ENCODE assay signal across 24 cellular contexts in the genomic region with DNA sequence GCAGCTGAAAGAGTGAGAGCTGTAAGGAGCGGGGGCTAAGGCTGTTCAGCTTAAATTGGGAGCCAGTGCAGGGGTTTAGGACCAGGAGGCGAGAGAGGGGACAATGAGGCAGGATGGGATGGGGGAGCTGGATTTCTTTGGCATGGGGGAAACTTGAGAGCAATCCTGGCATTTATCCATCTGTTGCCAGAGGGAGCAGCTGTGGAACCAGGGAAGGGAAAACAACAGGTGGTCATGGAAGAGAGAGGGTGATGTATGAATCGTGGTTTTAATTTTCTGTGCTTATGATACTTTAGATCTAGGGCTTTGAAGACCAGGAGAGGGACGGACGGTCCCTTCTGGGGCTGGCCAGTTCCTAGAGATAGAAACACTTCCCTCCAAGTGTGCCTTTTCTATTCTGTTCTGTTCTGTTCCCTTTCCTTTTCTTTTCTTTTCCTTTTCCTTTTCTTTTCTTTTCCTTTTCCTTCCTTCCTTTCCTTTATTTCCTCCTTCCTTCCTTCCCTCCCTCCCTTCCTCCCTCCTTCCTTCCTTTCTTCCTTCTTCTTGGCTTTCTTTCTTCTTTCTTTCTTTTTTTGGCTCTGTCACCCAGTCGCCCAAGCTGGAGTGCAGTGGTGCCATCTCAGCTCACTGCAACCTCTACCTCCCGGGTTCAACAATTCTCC. TPM values are rescaled to one million over a fixed set of nuclear protein-coding genes. Genes with fewer than 3 reads are reported as not detected.
DNase-seq lines count a peak whose midpoint lies in the region; ATAC-seq and TF ChIP-seq lines count a peak whose summit lies in the region.
"Had no signal": no experiment of that assay in that cellular context is flagged by ENCODE, and none has a peak within 500 bp of the region (broad histone marks: within the 10 kb centered on the region; RNA-seq: fewer than 3 reads in every experiment).

No MANE protein-coding gene starts in this region.

- CTCF ChIA-PET in WTC11 (lab: Charles Lee), result interaction anchor here (0.5 to 1.3 kb wide), 4 partner anchors 24 to 117 kb away, joined by 3 to 6 read pairs (median 5); no protein-coding TSS in a partner anchor

- ATAC-seq in WTC11 (no peak), HG03469 (IDR thresholded peaks at IDR 0.05; ENCODE audit: unreplicated experiment) (no peak)
- ATAC-seq: activated naive CD4-positive, alpha-beta T cell treated with anti-CD3 and anti-CD28 coated beads, Interleukin-2, amount 50 U/mL, for 72 hours; activated T-cell treated with anti-CD3 and anti-CD28 coated beads, Interleukin-2, amount 50 U/mL, for 72 hours; PC-3 had no signal

- H3K27ac Mint-ChIP-seq in WTC11, result no peak overlapping the region
- H3K27ac Mint-ChIP-seq: activated B cell treated with CpG ODN at 0.5 μM for 24 hours; activated T-cell treated with anti-CD3 and anti-CD28 coated beads, Interleukin-2, amount 50 U/mL, for 72 hours; endodermal cell had no signal

- H3K9me3 Mint-ChIP-seq in WTC11, result peaks cover 4% of the 10 kb centered on the region; the same call in 1 of the 2 replicates
- H3K9me3 Mint-ChIP-seq: activated B cell treated with CpG ODN at 0.5 μM for 24 hours; activated naive CD4-positive, alpha-beta T cell treated with anti-CD3 and anti-CD28 coated beads, Interleukin-2, amount 50 U/mL, for 72 hours; activated T-cell treated with anti-CD3 and anti-CD28 coated beads, Interleukin-2, amount 50 U/mL, for 72 hours; endodermal cell had no signal

- H3K36me3 Mint-ChIP-seq in WTC11, result no peaks in the 10 kb centered on the region
- H3K36me3 Mint-ChIP-seq: activated naive CD4-positive, alpha-beta T cell treated with anti-CD3 and anti-CD28 coated beads, Interleukin-2, amount 50 U/mL, for 72 hours had no signal

- no peak for TF ChIP-seq CTCF in WTC11 (IDR thresholded peaks at IDR 0.05)

- H3K27me3 Mint-ChIP-seq in WTC11 (ENCODE audit: low read depth), result peaks cover 13% of the 10 kb centered on the region

- POLR2A ChIA-PET in WTC11 (lab: Charles Lee), result interaction anchor here (0.6 kb wide), 1 partner anchor 261 kb away, joined by 4 read pairs; no protein-coding TSS in a partner anchor

- peaks cover 12% of the 10 kb centered on the region for H3K4me1 Mint-ChIP-seq in WTC11
- H3K4me1 Mint-ChIP-seq: activated B cell treated with CpG ODN at 0.5 μM for 24 hours had no signal

- peak; percentile 48 for DNase-seq in COLO668 (lab: John Stamatoyannopoulos, UW; ENCODE audit: unreplicated experiment)
- peak; percentile 78 for DNase-seq in NCI-H1092 (lab: John Stamatoyannopoulos, UW)
- peak; percentile 89 for DNase-seq in NCI-H2171 (lab: John Stamatoyannopoulos, UW)
- no peak for DNase-seq in WTC11 (ENCODE audit: low spot score)
- no peak for DNase-seq in hypothalamus (lab: John Stamatoyannopoulos, UW)
- DNase-seq in amniotic stem cell (lab: John Stamatoyannopoulos, UW), result no peak
- DNase-seq in HPDE6-E6E7 (ENCODE audit: extremely low spot score), result no peak
- DNase-seq: ACHN; activated B cell treated with CpG ODN at 0.5 μM for 24 hours; activated T-cell treated with anti-CD3 and anti-CD28 coated beads, Interleukin-2, amount 50 U/mL, for 72 hours; C1 segment of cervical spinal cord; endodermal cell; head of caudate nucleus; KBM-7; NCI-H526 treated with DMSO at 0.1 percent for 48 hours; PC-3; T-helper 2 cell had no signal

- no peak overlapping the region for H3K4me3 Mint-ChIP-seq in WTC11
- H3K4me3 Mint-ChIP-seq: activated B cell treated with CpG ODN at 0.5 μM for 24 hours; activated T-cell treated with anti-CD3 and anti-CD28 coated beads, Interleukin-2, amount 50 U/mL, for 72 hours; endodermal cell had no signal

TF ChIP-seq in WTC11, 78 proteins besides CTCF, POLR2A, EP300 and RAD21:
- TF ChIP-seq ZNF263 (CRISPR knock-in tag; IDR thresholded peaks at IDR 0.05; ENCODE audit: low read depth), result no peak
- TF ChIP-seq, protein P1, sequence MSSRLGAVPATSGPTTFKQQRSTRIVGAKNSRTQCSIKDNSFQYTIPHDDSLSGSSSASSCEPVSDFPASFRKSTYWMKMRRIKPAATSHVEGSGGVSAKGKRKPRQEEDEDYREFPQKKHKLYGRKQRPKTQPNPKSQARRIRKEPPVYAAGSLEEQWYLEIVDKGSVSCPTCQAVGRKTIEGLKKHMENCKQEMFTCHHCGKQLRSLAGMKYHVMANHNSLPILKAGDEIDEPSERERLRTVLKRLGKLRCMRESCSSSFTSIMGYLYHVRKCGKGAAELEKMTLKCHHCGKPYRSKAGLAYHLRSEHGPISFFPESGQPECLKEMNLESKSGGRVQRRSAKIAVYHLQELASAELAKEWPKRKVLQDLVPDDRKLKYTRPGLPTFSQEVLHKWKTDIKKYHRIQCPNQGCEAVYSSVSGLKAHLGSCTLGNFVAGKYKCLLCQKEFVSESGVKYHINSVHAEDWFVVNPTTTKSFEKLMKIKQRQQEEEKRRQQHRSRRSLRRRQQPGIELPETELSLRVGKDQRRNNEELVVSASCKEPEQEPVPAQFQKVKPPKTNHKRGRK (CRISPR knock-in tag; IDR thresholded peaks at IDR 0.05; ENCODE audit: borderline replicate concordance), result 0 out of 2 replicates have a peak, but pooled peaks have one; percentile 17
- no peak for TF ChIP-seq ZNF396 (CRISPR knock-in tag; IDR thresholded peaks at IDR 0.05; ENCODE audit: borderline replicate concordance)
- TF ChIP-seq SP1 (CRISPR knock-in tag; conservative IDR thresholded peaks at IDR 0.05), result no peak
- TF ChIP-seq JAZF1 (CRISPR knock-in tag; IDR thresholded peaks at IDR 0.05), result no peak

RNA-seq across cellular contexts. Expression of a gene that starts 16.0 kb away (rescaled TPM):
- total RNA-seq in WTC11 (2021), result 0.53 TPM in 1 of 3 replicates, not detected in the others
- total RNA-seq: activated B cell treated with CpG ODN at 0.5 μM for 24 hours, Daoy, endodermal cell, osteoblast, PC-3, right atrium auricular region, SK-MEL-5, thoracic aorta had no signal

RNA-seq across cellular contexts. Expression of a gene that starts 31.1 kb away (rescaled TPM):
- 144 to 160 TPM (median 149 TPM) in 3 replicates for total RNA-seq in WTC11 (2021)

Comparison
In these comparisons a context has a peak if more than half of its experiments do, and no peak if none do; other contexts are left out.
1. DNase-seq: peak in COLO668 (single experiment), NCI-H1092 (single experiment) and NCI-H2171 (single experiment); none in WTC11 (single experiment), hypothalamus (0 of 51), amniotic stem cell (single experiment) and HPDE6-E6E7 (single experiment).